Comparison of ENCODE assay signal across 32 cellular contexts in genomic region chr4:158875026-158875425, GRCh38.
"Had no signal": no experiment of that assay in that cellular context is flagged by ENCODE, and none has a peak within 500 bp of the region (broad histone marks: within the 10 kb centered on the region; RNA-seq: fewer than 3 reads in every experiment).

No MANE protein-coding gene starts in this region.

- H3K27ac ChIP-seq: ascending aorta, cardiac muscle cell, VCaP had no signal

- H3K4me3 ChIP-seq: ascending aorta, cardiac muscle cell had no signal

- DNase-seq: activated CD4-positive, alpha-beta memory T cell treated with anti-CD3 and anti-CD28 coated beads, Interleukin-2, amount 10 ng/mL, durations not matched to agents 7 days and 5 days; activated CD4-positive, alpha-beta T cell treated with anti-CD3 and anti-CD28 coated beads for 1 hour; activated CD4-positive, alpha-beta T cell treated with anti-CD3 and anti-CD28 coated beads for 36 hours; activated CD4-positive, alpha-beta T cell treated with anti-CD3 and anti-CD28 coated beads for 48 hours; activated CD4-positive, alpha-beta T cell treated with anti-CD3 and anti-CD28 coated beads, Interleukin-2, amount 10 ng/mL, durations not matched to agents 7 days and 5 days; activated CD4-positive, alpha-beta T cell treated with anti-CD3 and anti-CD28 coated beads, Interleukin-2, amount 50 U/mL, for 48 hours; activated CD4-positive, CD25-positive, alpha-beta regulatory T cell; activated CD8-positive, alpha-beta memory T cell treated with anti-CD3 and anti-CD28 coated beads for 24 hours; activated CD8-positive, alpha-beta memory T cell treated with anti-CD3 and anti-CD28 coated beads, Interleukin-2, amount 10 ng/mL, durations not matched to agents 7 days and 5 days; activated CD8-positive, alpha-beta memory T cell treated with anti-CD3 and anti-CD28 coated beads, Interleukin-2, amount 50 U/mL, for 48 hours; activated CD8-positive, alpha-beta T cell treated with anti-CD3 and anti-CD28 coated beads, Interleukin-2, amount 10 ng/mL, durations not matched to agents 7 days and 5 days; activated effector memory CD4-positive, alpha-beta T cell treated with Interleukin-2 at 50 U/mL for 16 hours; activated gamma-delta T cell; activated naive CD4-positive, alpha-beta T cell treated with anti-CD3 and anti-CD28 coated beads, Interleukin-2, amount 10 ng/mL, durations not matched to agents 7 days and 5 days; activated naive CD4-positive, alpha-beta T cell treated with Interleukin-2 at 50 U/mL for 16 hours; activated naive CD8-positive, alpha-beta T cell treated with anti-CD3 and anti-CD28 coated beads, Interleukin-2, amount 10 ng/mL, durations not matched to agents 7 days and 5 days; activated naive CD8-positive, alpha-beta T cell treated with anti-CD3 and anti-CD28 coated beads, Interleukin-2, amount 50 U/mL, for 24 hours; activated T-cell treated with anti-CD3 and anti-CD28 coated beads, Interleukin-2, amount 50 U/mL, for 24 hours; activated T-cell treated with anti-CD3 and anti-CD28 coated beads, Interleukin-2, amount 50 U/mL, for 48 hours; amygdala; anterior cingulate cortex; caudate nucleus; cerebellar nuclear complex; T-helper 2 cell; T-helper 9 cell had no signal

- H3K27me3 ChIP-seq: ascending aorta, cardiac muscle cell had no signal

- H3K9me3 ChIP-seq: ascending aorta had no signal

- FAIRE-seq: bronchial epithelial cell, TTC549 had no signal

- ATAC-seq: activated CD4-positive, alpha-beta T cell treated with anti-CD3 and anti-CD28 coated beads for 36 hours; activated CD4-positive, CD25-positive, alpha-beta regulatory T cell treated with anti-CD3 and anti-CD28 coated beads, Interleukin-2, amount 50 U/mL, for 24 hours; WTC11 had no signal
